In the genomic region with DNA sequence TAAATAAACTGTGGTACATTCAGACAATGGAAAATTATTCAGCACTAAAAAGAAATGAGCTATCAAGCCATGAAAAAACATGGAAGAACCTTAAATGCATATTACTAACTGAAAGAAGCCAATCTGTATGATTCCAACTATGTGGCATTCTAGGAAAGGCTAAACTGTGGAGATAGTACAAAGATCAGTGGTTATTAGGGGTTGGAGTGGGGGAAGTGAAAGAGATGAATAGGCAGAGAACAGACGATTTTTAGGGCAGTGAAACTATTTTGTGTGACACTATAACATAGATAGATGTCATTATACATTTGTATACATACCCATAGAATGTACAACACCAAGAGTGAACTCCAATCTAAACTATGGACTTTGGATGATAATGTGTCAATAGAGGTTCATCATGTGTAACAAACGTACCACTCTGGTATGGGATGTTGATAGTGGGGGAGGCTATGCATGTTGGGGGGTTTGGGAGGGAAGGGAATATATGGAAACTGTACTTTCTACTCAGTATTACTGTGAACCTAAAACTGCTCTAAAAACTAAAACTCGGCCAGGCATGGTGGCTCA, we compare ENCODE assay signal across 18 cellular contexts. TPM values are rescaled to one million over a fixed set of nuclear protein-coding genes. Genes with fewer than 3 reads are reported as not detected.
DNase-seq lines count a peak whose midpoint lies in the region; ATAC-seq and TF ChIP-seq lines count a peak whose summit lies in the region.
"Had no signal": no experiment of that assay in that cellular context is flagged by ENCODE, and none has a peak within 500 bp of the region (broad histone marks: within the 10 kb centered on the region; RNA-seq: fewer than 3 reads in every experiment).

No MANE protein-coding gene starts in this region.

- no peak for ATAC-seq in activated CD8-positive, alpha-beta memory T cell treated with anti-CD3 and anti-CD28 coated beads, Interleukin-2, amount 10 ng/mL, durations not matched to agents 7 days and 5 days
- ATAC-seq in aorta (ENCODE audit: low FRiP score), result no peak

- H3K9me3 Mint-ChIP-seq in activated CD8-positive, alpha-beta memory T cell treated with anti-CD3 and anti-CD28 coated beads, Interleukin-2, amount 10 ng/mL, durations not matched to agents 7 days and 5 days (ENCODE audit: low read depth), result no peaks in the 10 kb centered on the region
- H3K9me3 Mint-ChIP-seq in dendritic cell treated with granulocyte-macrophage colony-stimulating factor and Interleukin-4, amounts not matched to agents 40 ng/mL and 50 ng/mL, for 4 days, result no peaks in the 10 kb centered on the region
- peaks cover 9% of the 10 kb centered on the region for H3K9me3 Mint-ChIP-seq in nephron progenitor cell
- H3K9me3 Mint-ChIP-seq in activated T-helper 2 cell treated with anti-CD3 and anti-CD28 coated beads, Interferon-gamma antibody, Interleukin-2, Interleukin-4, amounts not matched to agents 10 μg/mL and 5 μg/mL and 100 μg/mL, durations not matched to agents 14 hours and 24 hours and 36 hours, result no peaks in the 10 kb centered on the region

- H3K27ac ChIP-seq in aorta (ENCODE audit: low read depth in 1 of 2, low read length in 2 of 2), result no peak overlapping the region
- H3K27ac ChIP-seq: PC-9, SJCRH30 had no signal

- peaks cover 68% of the 10 kb centered on the region for H3K36me3 Mint-ChIP-seq in activated CD8-positive, alpha-beta memory T cell treated with anti-CD3 and anti-CD28 coated beads, Interleukin-2, amount 10 ng/mL, durations not matched to agents 7 days and 5 days
- peaks cover 5% of the 10 kb centered on the region for H3K36me3 Mint-ChIP-seq in dendritic cell treated with granulocyte-macrophage colony-stimulating factor and Interleukin-4, amounts not matched to agents 40 ng/mL and 50 ng/mL, for 4 days (ENCODE audit: low read depth)
- peaks cover 5% of the 10 kb centered on the region for H3K36me3 Mint-ChIP-seq in nephron progenitor cell (ENCODE audit: low read depth)
- H3K36me3 Mint-ChIP-seq in activated T-helper 2 cell treated with anti-CD3 and anti-CD28 coated beads, Interferon-gamma antibody, Interleukin-2, Interleukin-4, amounts not matched to agents 10 μg/mL and 5 μg/mL and 100 μg/mL, durations not matched to agents 14 hours and 24 hours and 36 hours (ENCODE audit: low read depth), result peaks cover 56% of the 10 kb centered on the region

- no peak for DNase-seq in activated CD8-positive, alpha-beta memory T cell treated with anti-CD3 and anti-CD28 coated beads, Interleukin-2, amount 10 ng/mL, durations not matched to agents 7 days and 5 days
- DNase-seq in activated CD8-positive, alpha-beta memory T cell treated with anti-CD3 and anti-CD28 coated beads, Interleukin-2, amount 50 U/mL, for 48 hours, result no peak
- peak; percentile 81 for DNase-seq in MV-4-11 (lab: John Stamatoyannopoulos, UW)
- DNase-seq in nephron progenitor cell, result no peak
- no peak for DNase-seq in putamen (ENCODE audit: low spot score)
- DNase-seq in activated T-helper 2 cell treated with anti-CD3 and anti-CD28 coated beads, Interferon-gamma antibody, Interleukin-2, Interleukin-4, amounts not matched to agents 10 μg/mL and 5 μg/mL and 100 μg/mL, durations not matched to agents 14 hours and 24 hours and 36 hours (ENCODE audit: low spot score), result no peak
- DNase-seq in aorta, result no peak
- DNase-seq: DMS 273 treated with DMSO at 0.1 percent for 48 hours, GDM1, KG1, NCI-H1105, NCI-H1694, NCI-H2227 treated with DMSO at 0.1 percent for 48 hours, NCI-H526, PC-9, SJCRH30 had no signal

- no peak overlapping the region for H3K4me3 Mint-ChIP-seq in activated CD8-positive, alpha-beta memory T cell treated with anti-CD3 and anti-CD28 coated beads, Interleukin-2, amount 10 ng/mL, durations not matched to agents 7 days and 5 days
- no peak overlapping the region for H3K4me3 Mint-ChIP-seq in dendritic cell treated with granulocyte-macrophage colony-stimulating factor and Interleukin-4, amounts not matched to agents 40 ng/mL and 50 ng/mL, for 4 days
- H3K4me3 Mint-ChIP-seq in nephron progenitor cell, result no peak overlapping the region
- no peak overlapping the region for H3K4me3 Mint-ChIP-seq in activated T-helper 2 cell treated with anti-CD3 and anti-CD28 coated beads, Interferon-gamma antibody, Interleukin-2, Interleukin-4, amounts not matched to agents 10 μg/mL and 5 μg/mL and 100 μg/mL, durations not matched to agents 14 hours and 24 hours and 36 hours (ENCODE audit: low read depth)

- TF ChIP-seq CTCF in nephron progenitor cell (IDR thresholded peaks at IDR 0.05), result no peak

- no peaks in the 10 kb centered on the region for H3K4me1 ChIP-seq in aorta (ENCODE audit: control insufficient read depth in 1 of 2, insufficient read depth in 2 of 2, low read length in 2 of 2)

- H3K27me3 Mint-ChIP-seq in activated CD8-positive, alpha-beta memory T cell treated with anti-CD3 and anti-CD28 coated beads, Interleukin-2, amount 10 ng/mL, durations not matched to agents 7 days and 5 days, result no peaks in the 10 kb centered on the region
- no peaks in the 10 kb centered on the region for H3K27me3 Mint-ChIP-seq in dendritic cell treated with granulocyte-macrophage colony-stimulating factor and Interleukin-4, amounts not matched to agents 40 ng/mL and 50 ng/mL, for 4 days
- H3K27me3 Mint-ChIP-seq in nephron progenitor cell (ENCODE audit: low read depth, poor library complexity), result peaks cover 5% of the 10 kb centered on the region
- no peaks in the 10 kb centered on the region for H3K27me3 Mint-ChIP-seq in activated T-helper 2 cell treated with anti-CD3 and anti-CD28 coated beads, Interferon-gamma antibody, Interleukin-2, Interleukin-4, amounts not matched to agents 10 μg/mL and 5 μg/mL and 100 μg/mL, durations not matched to agents 14 hours and 24 hours and 36 hours (ENCODE audit: low read depth)

- CTCF ChIA-PET in activated CD8-positive, alpha-beta memory T cell treated with anti-CD3 and anti-CD28 coated beads, Interleukin-2, amount 10 ng/mL, durations not matched to agents 7 days and 5 days (lab: Charles Lee), result interaction anchor here (0.9 to 1.1 kb wide), 2 partner anchors 10 to 11 kb away, joined by 3 read pairs; no protein-coding TSS in a partner anchor

- no peaks in the 10 kb centered on the region for H3K36me3 ChIP-seq in aorta (ENCODE audit: control insufficient read depth in 1 of 2, insufficient read depth in 2 of 2, low read length in 1 of 2)
- H3K36me3 ChIP-seq: SJCRH30 had no signal

- peaks cover 75% of the 10 kb centered on the region for H3K4me1 Mint-ChIP-seq in activated CD8-positive, alpha-beta memory T cell treated with anti-CD3 and anti-CD28 coated beads, Interleukin-2, amount 10 ng/mL, durations not matched to agents 7 days and 5 days
- peaks cover 40% of the 10 kb centered on the region for H3K4me1 Mint-ChIP-seq in dendritic cell treated with granulocyte-macrophage colony-stimulating factor and Interleukin-4, amounts not matched to agents 40 ng/mL and 50 ng/mL, for 4 days (ENCODE audit: low read depth)
- peaks cover 31% of the 10 kb centered on the region for H3K4me1 Mint-ChIP-seq in nephron progenitor cell
- H3K4me1 Mint-ChIP-seq in activated T-helper 2 cell treated with anti-CD3 and anti-CD28 coated beads, Interferon-gamma antibody, Interleukin-2, Interleukin-4, amounts not matched to agents 10 μg/mL and 5 μg/mL and 100 μg/mL, durations not matched to agents 14 hours and 24 hours and 36 hours (ENCODE audit: low read depth), result peaks cover 42% of the 10 kb centered on the region

- H3K4me3 ChIP-seq in aorta (ENCODE audit: low read length in 2 of 2), result no peak overlapping the region
- H3K4me3 ChIP-seq: BLaER1 treated with 17β-estradiol and CSF1 and Interleukin-3, amounts not matched to agents 10 nM and 100 nM; PC-9; SJCRH30 had no signal

- WGBS in aorta, 2 donors, result 77% methylated on average over 3 of the region's 3 CpGs

- intact Hi-C loops in dendritic cell treated with granulocyte-macrophage colony-stimulating factor and Interleukin-4, amounts not matched to agents 40 ng/mL and 50 ng/mL, for 4 days (cut with micrococcal nuclease), result no loop called here
- intact Hi-C loops in activated T-helper 2 cell treated with anti-CD3 and anti-CD28 coated beads, Interferon-gamma antibody, Interleukin-2, Interleukin-4, amounts not matched to agents 10 μg/mL and 5 μg/mL and 100 μg/mL, durations not matched to agents 14 hours and 24 hours and 36 hours (cut with micrococcal nuclease), result no loop called here
- intact Hi-C loops in aorta (cut with DNase I), result no loop called here

- H3K27ac Mint-ChIP-seq in activated CD8-positive, alpha-beta memory T cell treated with anti-CD3 and anti-CD28 coated beads, Interleukin-2, amount 10 ng/mL, durations not matched to agents 7 days and 5 days, result peak overlapping the region; percentile 8
- H3K27ac Mint-ChIP-seq in dendritic cell treated with granulocyte-macrophage colony-stimulating factor and Interleukin-4, amounts not matched to agents 40 ng/mL and 50 ng/mL, for 4 days, result peak overlapping the region; percentile 14
- H3K27ac Mint-ChIP-seq in nephron progenitor cell, result peak overlapping the region; percentile 12
- no peak overlapping the region for H3K27ac Mint-ChIP-seq in activated T-helper 2 cell treated with anti-CD3 and anti-CD28 coated beads, Interferon-gamma antibody, Interleukin-2, Interleukin-4, amounts not matched to agents 10 μg/mL and 5 μg/mL and 100 μg/mL, durations not matched to agents 14 hours and 24 hours and 36 hours

- no peaks in the 10 kb centered on the region for H3K27me3 ChIP-seq in aorta (ENCODE audit: control insufficient read depth in 1 of 2, insufficient read depth in 2 of 2, low read length in 1 of 2)
- H3K27me3 ChIP-seq: BLaER1 treated with 17β-estradiol and CSF1 and Interleukin-3, amounts not matched to agents 10 nM and 100 nM; SJCRH30 had no signal

- H3K9me3 ChIP-seq in aorta (ENCODE audit: control insufficient read depth, low read length), result no peaks in the 10 kb centered on the region
- H3K9me3 ChIP-seq: SJCRH30 had no signal

RNA-seq across cellular contexts. Expression of a gene that starts 29.0 kb away (rescaled TPM):
- total RNA-seq in activated CD8-positive, alpha-beta memory T cell treated with anti-CD3 and anti-CD28 coated beads, Interleukin-2, amount 10 ng/mL, durations not matched to agents 7 days and 5 days, result 100 to 1,000 TPM; 136 to 149 TPM
- total RNA-seq in activated T-helper 2 cell treated with anti-CD3 and anti-CD28 coated beads, Interferon-gamma antibody, Interleukin-2, Interleukin-4, amounts not matched to agents 10 μg/mL and 5 μg/mL and 100 μg/mL, durations not matched to agents 14 hours and 24 hours and 36 hours, result 72.3 and 74.4 TPM in 2 replicates
- total RNA-seq in aorta, result 10 to 100 TPM; 54.3 to 67.5 TPM
- 10 to 100 TPM; 20.5 to 34.7 TPM for polyA plus RNA-seq in aorta

RNA-seq across cellular contexts. Expression of a gene that starts 58.3 kb away (rescaled TPM):
- 10 to 100 TPM; 13.2 to 14.3 TPM for total RNA-seq in activated CD8-positive, alpha-beta memory T cell treated with anti-CD3 and anti-CD28 coated beads, Interleukin-2, amount 10 ng/mL, durations not matched to agents 7 days and 5 days
- 9.5 and 12.3 TPM in 2 replicates for total RNA-seq in activated T-helper 2 cell treated with anti-CD3 and anti-CD28 coated beads, Interferon-gamma antibody, Interleukin-2, Interleukin-4, amounts not matched to agents 10 μg/mL and 5 μg/mL and 100 μg/mL, durations not matched to agents 14 hours and 24 hours and 36 hours
- 10 to 100 TPM; 12.5 to 14.5 TPM for total RNA-seq in aorta
- polyA plus RNA-seq in aorta, result 10 to 100 TPM; 15.4 to 21.7 TPM

RNA-seq across cellular contexts. Expression of a gene that starts 58.4 kb away (rescaled TPM):
- total RNA-seq in activated CD8-positive, alpha-beta memory T cell treated with anti-CD3 and anti-CD28 coated beads, Interleukin-2, amount 10 ng/mL, durations not matched to agents 7 days and 5 days, result 10 to 100 TPM; 29.8 to 31.2 TPM
- 19.7 and 21.0 TPM in 2 replicates for total RNA-seq in activated T-helper 2 cell treated with anti-CD3 and anti-CD28 coated beads, Interferon-gamma antibody, Interleukin-2, Interleukin-4, amounts not matched to agents 10 μg/mL and 5 μg/mL and 100 μg/mL, durations not matched to agents 14 hours and 24 hours and 36 hours
- 10 to 100 TPM; 14.4 to 18.3 TPM for total RNA-seq in aorta
- 10 to 100 TPM in 1 of 2 donors, 1 to 10 TPM in 1; 4.0 to 27.1 TPM for polyA plus RNA-seq in aorta
